ENCODE assay signal across 10 cellular contexts in genomic region chr5:141778211-141778610, GRCh38.
DNase-seq lines count a peak whose midpoint lies in the region; ATAC-seq and TF ChIP-seq lines count a peak whose summit lies in the region.
"Had no signal": no experiment of that assay in that cellular context is flagged by ENCODE, and none has a peak within 500 bp of the region (broad histone marks: within the 10 kb centered on the region; RNA-seq: fewer than 3 reads in every experiment).

No MANE protein-coding gene starts in this region.

- DNase-seq in NCI-H2171 treated with DMSO at 0.1 percent for 48 hours (lab: John Stamatoyannopoulos, UW) (peak; percentile 60), NCI-H2171 (lab: John Stamatoyannopoulos, UW) (no peak), RWPE1 (ENCODE audit: low spot score) (peak; percentile 55), fibroblast of the conjunctiva (ENCODE audit: low read depth) (peak; percentile 18)
- peak; percentile 29 for DNase-seq in stimulated activated naive CD8-positive, alpha-beta T cell treated with anti-CD3 and anti-CD28 coated beads, Interleukin-15, Interleukin-2, amounts not matched to agents 100 U/mL and 50 U/mL, for 24 hours
- no peak for DNase-seq in stimulated activated CD4-positive, alpha-beta T cell treated with anti-CD3 and anti-CD28 coated beads, Interleukin-4, amount 100 ng/mL, for 4 hours
- DNase-seq: activated CD4-positive, alpha-beta T cell treated with anti-CD3 and anti-CD28 coated beads for 1 hour; stimulated activated CD4-positive, alpha-beta T cell treated with anti-CD3 and anti-CD28 coated beads, Interleukin-2, amount 100 ng/mL, for 24 hours had no signal

- POLR2A ChIA-PET in RWPE1 (lab: Yijun Ruan, JAX; ENCODE audit: low non-redundant PET) = no interaction called here

- no peak for TF ChIP-seq CTCF in RWPE1 (conservative IDR thresholded peaks at IDR 0.05; ENCODE audit: low read depth)

- H3K27ac ChIP-seq in RWPE1 = no peak overlapping the region

- ATAC-seq in stimulated activated naive CD8-positive, alpha-beta T cell treated with anti-CD3 and anti-CD28 coated beads, Interleukin-15, Interleukin-2, amounts not matched to agents 100 U/mL and 50 U/mL, for 24 hours = peak; percentile 75
- ATAC-seq in GM19467 (IDR thresholded peaks at IDR 0.05; ENCODE audit: unreplicated experiment) (no peak), GM21529 (IDR thresholded peaks at IDR 0.05; ENCODE audit: unreplicated experiment) (no peak)

- CTCF ChIA-PET in RWPE1 (lab: Yijun Ruan, JAX) = interaction anchor here (0.7 kb wide), 1 partner anchor 113 kb away, joined by 3 read pairs; no protein-coding TSS in a partner anchor

Comparison
In these comparisons a context has a peak if more than half of its experiments do, and no peak if none do; other contexts are left out.
1. DNase-seq: peak in NCI-H2171 treated with DMSO at 0.1 percent for 48 hours (single experiment), RWPE1 (single experiment), fibroblast of the conjunctiva (single experiment) and stimulated activated naive CD8-positive, alpha-beta T cell treated with anti-CD3 and anti-CD28 coated beads, Interleukin-15, Interleukin-2, amounts not matched to agents 100 U/mL and 50 U/mL, for 24 hours (single experiment); none in NCI-H2171 (single experiment) and stimulated activated CD4-positive, alpha-beta T cell treated with anti-CD3 and anti-CD28 coated beads, Interleukin-4, amount 100 ng/mL, for 4 hours (0 of 2).